8 cellular contexts compared by ENCODE assay signal in genomic region chr19:37217855-37218591, GRCh38. TPM values are rescaled to one million over a fixed set of nuclear protein-coding genes. Genes with fewer than 3 reads are reported as not detected.
DNase-seq lines count a peak whose midpoint lies in the region; ATAC-seq and TF ChIP-seq lines count a peak whose summit lies in the region.

Gene ZNF383, plus strand, starts transcription at chr19:37218214. Its CDS starts 12,240 bp downstream, at chr19:37230454.

- peak; percentile 73 for DNase-seq in NCI-H128 (lab: John Stamatoyannopoulos, UW; ENCODE audit: unreplicated experiment)
- DNase-seq in SW 1271 (lab: John Stamatoyannopoulos, UW) = peak; percentile 54 to 85
- DNase-seq in left cardiac atrium = peak; percentile 90
- peak; percentile 95 for DNase-seq in posterior vena cava (ENCODE audit: low spot score)
- peak; percentile 95 for DNase-seq in upper lobe of right lung

- no peak for TF ChIP-seq CTCF in GM12875 (IDR thresholded peaks at IDR 0.05; ENCODE audit: borderline replicate concordance, insufficient read depth, low read depth, low read length)
- no peak for TF ChIP-seq CTCF in upper lobe of right lung (IDR thresholded peaks at IDR 0.05)

- H3K4me1 ChIP-seq in upper lobe of right lung = peaks cover 13% of the 10 kb centered on the region

- peaks cover 4% of the 10 kb centered on the region for H3K36me3 ChIP-seq in upper lobe of right lung

- H3K27me3 ChIP-seq in upper lobe of right lung = no peaks in the 10 kb centered on the region

- H3K9me3 ChIP-seq in upper lobe of right lung = peaks cover 5% of the 10 kb centered on the region

- 0% methylated on average over 41 of the region's 41 CpGs for WGBS in adipose tissue, 3 donors

- peak within 1 kb of the TSS; percentile 38 for H3K27ac ChIP-seq in adipose tissue (ENCODE audit: low read depth, low read length)
- H3K27ac ChIP-seq in upper lobe of right lung = peak within 1 kb of the TSS; percentile 92

- H3K4me3 ChIP-seq in GM12875 (ENCODE audit: low read depth, low read length) = peak within 1 kb of the TSS; percentile 74
- peak within 1 kb of the TSS; percentile 86 for H3K4me3 ChIP-seq in upper lobe of right lung

- ATAC-seq in HG02759 (IDR thresholded peaks at IDR 0.05; ENCODE audit: unreplicated experiment) (peak; percentile 92), left cardiac atrium (peak; percentile 98 to 99), upper lobe of right lung (peak; percentile 99)

- intact Hi-C loops in left cardiac atrium (cut with DNase I) = no loop called here
- intact Hi-C loops in posterior vena cava (cut with DNase I) = no loop called here
- intact Hi-C loops in upper lobe of right lung (cut with DNase I) = no loop called here

RNA-seq across cellular contexts. Expression of gene ZNF383, which starts in this region (rescaled TPM):
- polyA plus RNA-seq in adipose tissue = 1 to 10 TPM; 2.7 to 3.9 (median 3.6) TPM
- 10 to 100 TPM in 1 of 2 donors, 1 to 10 TPM in 1; 8.5 to 10.5 TPM for total RNA-seq in left cardiac atrium
- 10 to 100 TPM in 1 of 2 donors, 1 to 10 TPM in 1; 8.9 to 10.2 TPM for total RNA-seq in posterior vena cava
- 11.7 TPM for total RNA-seq in upper lobe of right lung

Comparison
In these comparisons a context has a peak if more than half of its experiments do, and no peak if none do; other contexts are left out.
1. Peak in every context shown above with its lines: DNase-seq, ATAC-seq, H3K4me3 ChIP-seq and H3K27ac ChIP-seq.